ENCODE assay signal across 28 cellular contexts in the genomic region with DNA sequence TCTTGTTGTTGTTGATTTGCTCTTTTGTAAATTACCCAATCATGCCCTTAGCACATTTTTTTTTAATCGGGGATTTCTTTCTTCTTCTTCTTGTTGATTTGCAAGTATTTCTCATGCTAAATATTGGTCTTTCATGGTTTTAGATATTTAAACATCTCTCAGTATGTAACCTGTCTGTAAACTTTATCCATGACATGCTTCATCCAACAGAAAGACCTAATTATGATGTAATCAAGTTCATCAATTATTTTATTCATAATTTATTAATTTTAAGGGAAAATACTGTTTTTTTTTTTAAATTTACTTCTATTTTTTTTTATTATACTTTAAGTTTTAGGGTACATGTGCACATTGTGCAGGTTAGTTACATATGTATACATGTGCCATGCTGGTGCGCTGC.
"Had no signal": no experiment of that assay in that cellular context is flagged by ENCODE, and none has a peak within 500 bp of the region (broad histone marks: within the 10 kb centered on the region; RNA-seq: fewer than 3 reads in every experiment).

No MANE protein-coding gene starts in this region.

- H3K27ac Mint-ChIP-seq: immature natural killer cell; naive thymus-derived CD8-positive, alpha-beta T cell; nephron progenitor cell; stimulated activated memory B cell treated with anti-CD40 and anti-IgM and Interleukin-4, amounts not matched to agents 10 μg/mL and 1 μg/mL and 100 μg/mL, for 72 hours; type B pancreatic cell had no signal

- ATAC-seq: heart right ventricle; left colon; lower lobe of right lung; naive thymus-derived CD8-positive, alpha-beta T cell; psoas muscle; right cardiac atrium; stimulated activated memory B cell treated with anti-CD40 and anti-IgM and Interleukin-4, amounts not matched to agents 10 μg/mL and 1 μg/mL and 100 μg/mL, for 72 hours; stimulated activated naive CD8-positive, alpha-beta T cell treated with anti-CD3 and anti-CD28 coated beads, Interleukin-15, Interleukin-2, amounts not matched to agents 100 U/mL and 50 U/mL, for 24 hours had no signal

- H3K27me3 Mint-ChIP-seq: naive thymus-derived CD8-positive, alpha-beta T cell; stimulated activated memory B cell treated with anti-CD40 and anti-IgM and Interleukin-4, amounts not matched to agents 10 μg/mL and 1 μg/mL and 100 μg/mL, for 72 hours; type B pancreatic cell had no signal

- H3K36me3 Mint-ChIP-seq: immature natural killer cell; naive thymus-derived CD8-positive, alpha-beta T cell; stimulated activated memory B cell treated with anti-CD40 and anti-IgM and Interleukin-4, amounts not matched to agents 10 μg/mL and 1 μg/mL and 100 μg/mL, for 72 hours; type B pancreatic cell had no signal

- H3K36me3 ChIP-seq: esophagus muscularis mucosa, heart right ventricle, left ventricle myocardium inferior, lower lobe of right lung, ovary, spleen, tibial artery had no signal

- H3K4me1 Mint-ChIP-seq: immature natural killer cell, nephron progenitor cell had no signal

- H3K4me3 Mint-ChIP-seq: immature natural killer cell; naive thymus-derived CD8-positive, alpha-beta T cell; nephron progenitor cell; stimulated activated memory B cell treated with anti-CD40 and anti-IgM and Interleukin-4, amounts not matched to agents 10 μg/mL and 1 μg/mL and 100 μg/mL, for 72 hours; type B pancreatic cell had no signal

- H3K9me3 ChIP-seq: esophagus muscularis mucosa, heart right ventricle, left ventricle myocardium inferior, lower lobe of right lung, ovary, psoas muscle, spleen, testis, tibial artery had no signal

- H3K9me3 Mint-ChIP-seq: immature natural killer cell; nephron progenitor cell; stimulated activated memory B cell treated with anti-CD40 and anti-IgM and Interleukin-4, amounts not matched to agents 10 μg/mL and 1 μg/mL and 100 μg/mL, for 72 hours; type B pancreatic cell had no signal

- H3K27me3 ChIP-seq: esophagus muscularis mucosa, heart right ventricle, ovary, spleen, testis, tibial artery had no signal

- H3K27ac ChIP-seq: coronary artery, esophagus muscularis mucosa, heart right ventricle, left ventricle myocardium inferior, lower lobe of right lung, ovary, psoas muscle, skin epidermis, spleen, testis, tibial artery had no signal

- H3K4me3 ChIP-seq: coronary artery, esophagus muscularis mucosa, heart right ventricle, left ventricle myocardium inferior, lower lobe of right lung, ovary, psoas muscle, skin epidermis, spleen, testis, tibial artery had no signal

- DNase-seq: effector memory CD4-positive, alpha-beta T cell; foreskin melanocyte; glutamatergic neuron; heart right ventricle; hypothalamus; immature natural killer cell; islet precursor cell; left colon; left ventricle myocardium inferior; lower lobe of right lung; naive thymus-derived CD8-positive, alpha-beta T cell; nephron progenitor cell; occipital lobe; ovary; posterior cingulate gyrus; psoas muscle; right cardiac atrium; spleen; stimulated activated CD4-positive, alpha-beta T cell treated with anti-CD3 and anti-CD28 coated beads, Interleukin-4, amount 100 ng/mL, for 4 hours; stimulated activated naive CD8-positive, alpha-beta T cell treated with anti-CD3 and anti-CD28 coated beads, Interleukin-15, Interleukin-2, amounts not matched to agents 100 U/mL and 50 U/mL, for 24 hours; substantia nigra; testis; tibial artery had no signal

- H3K4me1 ChIP-seq: heart right ventricle, left ventricle myocardium inferior, lower lobe of right lung, psoas muscle, spleen, testis had no signal
